Comparison of ENCODE assay signal across 8 cellular contexts in the genomic region with DNA sequence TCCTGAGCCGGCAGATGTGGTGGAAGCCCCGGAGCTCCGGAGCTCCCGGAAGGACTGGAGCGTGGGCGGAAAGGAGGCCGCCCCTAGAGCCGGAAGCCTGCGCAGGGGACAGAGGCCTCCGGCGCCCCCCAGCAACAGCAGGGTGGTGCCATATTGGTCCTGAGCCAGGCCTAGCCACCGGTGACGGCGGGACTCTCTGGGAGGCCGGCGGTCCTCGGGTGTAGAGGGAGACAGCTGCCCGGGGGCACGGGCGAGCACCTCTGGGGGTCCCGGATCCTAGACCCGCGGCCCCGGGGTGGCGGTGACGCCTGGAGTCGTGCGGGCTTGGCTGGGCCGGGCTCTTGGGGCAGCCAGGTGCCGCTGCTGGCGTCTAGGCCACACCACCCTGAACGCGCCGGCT.
DNase-seq lines count a peak whose midpoint lies in the region; ATAC-seq and TF ChIP-seq lines count a peak whose summit lies in the region.
"Not testable (repeated sequence)": the region's sequence is repeated elsewhere in the genome, so short reads cannot be mapped to it uniquely, and the experiment has no call there.

No MANE protein-coding gene starts in this region.

- peaks cover 51% of the 10 kb centered on the region for H3K27me3 ChIP-seq in left ventricle myocardium inferior (ENCODE audit: low read depth)

- not testable (repeated sequence) for H3K4me3 Mint-ChIP-seq in activated T-cell treated with anti-CD3 and anti-CD28 coated beads, Interleukin-2, amount 50 U/mL, for 4 hours

- TF ChIP-seq CTCF in left ventricle myocardium inferior (IDR thresholded peaks at IDR 0.05; ENCODE audit: borderline replicate concordance) = not testable (repeated sequence)

- ATAC-seq in GM18502 (IDR thresholded peaks at IDR 0.05; ENCODE audit: poor library complexity, unreplicated experiment) (peak; percentile 68), GM19438 (IDR thresholded peaks at IDR 0.05; ENCODE audit: low read depth, unreplicated experiment) (peak; percentile 48), GM21786 (IDR thresholded peaks at IDR 0.05; ENCODE audit: unreplicated experiment) (peak; percentile 51), HG02981 (IDR thresholded peaks at IDR 0.05; ENCODE audit: unreplicated experiment) (peak; percentile 69), HG03520 (IDR thresholded peaks at IDR 0.05; ENCODE audit: unreplicated experiment) (peak; percentile 77), sciatic nerve (peak; percentile 66)
- ATAC-seq in activated T-cell treated with anti-CD3 and anti-CD28 coated beads, Interleukin-2, amount 50 U/mL, for 4 hours = peak; percentile 43 to 68

- intact Hi-C loops in left ventricle myocardium inferior (cut with micrococcal nuclease); sciatic nerve (cut with DNase I): not testable (repeated sequence)

- H3K9me3 Mint-ChIP-seq in activated T-cell treated with anti-CD3 and anti-CD28 coated beads, Interleukin-2, amount 50 U/mL, for 4 hours = peaks cover 12% of the 10 kb centered on the region

- peaks cover 19% of the 10 kb centered on the region for H3K27me3 Mint-ChIP-seq in activated T-cell treated with anti-CD3 and anti-CD28 coated beads, Interleukin-2, amount 50 U/mL, for 4 hours (ENCODE audit: low read depth)

- not testable (repeated sequence) for DNase-seq in activated T-cell treated with anti-CD3 and anti-CD28 coated beads, Interleukin-2, amount 50 U/mL, for 4 hours
- DNase-seq in left ventricle myocardium inferior (peak; percentile 18), sciatic nerve (ENCODE audit: low spot score) (peak; percentile 50)

- not testable (repeated sequence) for H3K36me3 ChIP-seq in left ventricle myocardium inferior

- peak overlapping the region; percentile 47 for H3K4me3 ChIP-seq in left ventricle myocardium inferior

- H3K9me3 ChIP-seq in left ventricle myocardium inferior (replicated peaks) = peaks cover 24% of the 10 kb centered on the region

- not testable (repeated sequence) for H3K36me3 Mint-ChIP-seq in activated T-cell treated with anti-CD3 and anti-CD28 coated beads, Interleukin-2, amount 50 U/mL, for 4 hours (ENCODE audit: insufficient read depth)

- not testable (repeated sequence) for H3K4me1 ChIP-seq in left ventricle myocardium inferior

- H3K27ac ChIP-seq in left ventricle myocardium inferior (replicated peaks) = peak overlapping the region; percentile 50

- H3K4me1 Mint-ChIP-seq in activated T-cell treated with anti-CD3 and anti-CD28 coated beads, Interleukin-2, amount 50 U/mL, for 4 hours (ENCODE audit: low read depth) = peaks cover 11% of the 10 kb centered on the region
